In the genomic region with DNA sequence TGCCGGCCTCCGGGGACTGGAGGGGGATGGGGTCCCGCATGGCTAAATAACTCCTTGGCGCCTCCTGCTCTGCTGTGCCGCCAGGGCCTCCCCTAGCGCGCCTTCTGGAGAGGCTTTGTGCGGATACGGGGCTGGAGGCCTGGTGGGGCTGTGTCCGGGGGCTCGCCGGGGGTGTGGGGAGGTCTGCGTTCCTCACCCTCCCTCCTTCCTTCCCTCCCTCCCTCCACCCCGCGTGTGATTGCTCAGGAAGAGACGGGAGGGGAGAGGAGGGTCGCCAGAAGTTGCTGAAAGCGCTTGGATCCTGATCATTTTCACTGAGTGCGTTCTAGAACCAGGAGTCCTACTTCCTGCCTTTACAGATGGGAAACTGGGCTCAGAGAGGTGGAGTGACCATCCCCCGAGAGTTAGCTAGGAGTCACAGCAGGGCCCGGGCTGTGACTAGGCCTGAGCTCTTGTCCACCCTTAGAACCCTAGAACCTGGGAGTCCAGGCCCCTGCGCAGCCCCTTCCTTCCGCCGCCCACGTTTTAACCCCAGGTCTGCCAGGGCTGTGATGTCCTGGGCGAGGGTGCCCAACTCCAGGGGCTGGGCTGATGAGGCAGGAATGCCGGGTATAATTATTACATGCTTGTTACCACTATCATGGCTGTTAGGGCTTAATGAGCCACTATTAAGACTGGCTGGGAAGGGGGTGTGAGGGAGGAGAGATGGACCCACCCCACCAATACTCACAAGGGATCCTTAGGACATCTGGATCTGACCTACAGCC, we compare ENCODE assay signal across 8 cellular contexts. TPM values are rescaled to one million over a fixed set of nuclear protein-coding genes. Genes with fewer than 3 reads are reported as not detected.
DNase-seq lines count a peak whose midpoint lies in the region; ATAC-seq and TF ChIP-seq lines count a peak whose summit lies in the region.

No MANE protein-coding gene starts in this region.

- H3K4me1 ChIP-seq in adrenal gland (replicated peaks in 1 of 2) (peaks cover 33 to 56% of the 10 kb centered on the region in 2 donors), smooth muscle cell (ENCODE audit: low read depth) (peaks cover 21% of the 10 kb centered on the region)

- peak in 1 of 2 donors; percentile 68 for TF ChIP-seq POLR2A in adrenal gland (IDR thresholded peaks at IDR 0.05)

- peak; percentile 13 for ATAC-seq in Right ventricle myocardium inferior
- no peak for ATAC-seq in HG02870 (IDR thresholded peaks at IDR 0.05; ENCODE audit: unreplicated experiment)

- H3K4me3 ChIP-seq in adrenal gland (peak overlapping the region in 1 of 4 donors; percentile 51), iPS-18c (ENCODE audit: insufficient read depth, low read depth, low read length) (peak overlapping the region; percentile 57), smooth muscle cell (peak overlapping the region; percentile 39)

- intact Hi-C loops in Right ventricle myocardium inferior (cut with DNase I) (loop anchor here (1.0 to 5.0 kb wide), 2 partner anchors 10 to 135 kb away; a partner anchor contains a TSS), cardiac septum (cut with DNase I) (no loop called here), adrenal gland (cut with DNase I) (no loop called here)

- H3K9me3 ChIP-seq in adrenal gland (replicated peaks in 1 of 3) (no peaks in the 10 kb centered on the region), iPS-18c (ENCODE audit: control insufficient read depth, insufficient read depth, low read length) (peaks cover 2% of the 10 kb centered on the region), smooth muscle cell (replicated peaks; ENCODE audit: low read depth) (no peaks in the 10 kb centered on the region)

- no peaks in the 10 kb centered on the region for H3K27me3 ChIP-seq in adrenal gland
- no peaks in the 10 kb centered on the region for H3K27me3 ChIP-seq in smooth muscle cell (ENCODE audit: low read depth)

- H4K20me1 ChIP-seq in smooth muscle cell (ENCODE audit: low read depth) = peaks cover 38% of the 10 kb centered on the region

- DNase-seq in Right ventricle myocardium inferior (ENCODE audit: missing footprints) (peak; percentile 81), cardiac septum (ENCODE audit: low spot score) (no peak), NCI-H1092 treated with DMSO at 0.1 percent for 48 hours (lab: John Stamatoyannopoulos, UW) (peak; percentile 89), adrenal gland (peak in 3 of 7 donors; percentile 70 to 83 (median 75)), smooth muscle cell (lab: John Stamatoyannopoulos, UW; ENCODE audit: unreplicated experiment) (peak; percentile 100), HuH-7.5 (ENCODE audit: low spot score) (no peak)

- H3K36me3 ChIP-seq in adrenal gland (replicated peaks in 1 of 2) (peaks cover 0 to 12% of the 10 kb centered on the region in 2 donors), smooth muscle cell (ENCODE audit: low read depth) (no peaks in the 10 kb centered on the region)

- H3K9ac ChIP-seq in smooth muscle cell (ENCODE audit: low read depth) = peak overlapping the region; percentile 85

- no peak overlapping the region for H2AFZ ChIP-seq in smooth muscle cell (ENCODE audit: low read depth)

- H3K4me2 ChIP-seq in smooth muscle cell = peak overlapping the region; percentile 73

- H3K27ac ChIP-seq in adrenal gland (peak overlapping the region; percentile 65 to 100 (median 99)), smooth muscle cell (ENCODE audit: low read depth) (peak overlapping the region; percentile 95)

- H3K79me2 ChIP-seq in smooth muscle cell (ENCODE audit: low read depth) = peaks cover 36% of the 10 kb centered on the region

- TF ChIP-seq CTCF in adrenal gland (IDR thresholded peaks at IDR 0.05) = peak in 3 of 6 experiments; percentile 29 to 46 (median 40)
- TF ChIP-seq CTCF in smooth muscle cell (IDR thresholded peaks at IDR 0.05; ENCODE audit: borderline replicate concordance, insufficient read depth, poor library complexity, severe bottlenecking) = no peak

- WGBS in adrenal gland, 4 donors = 0 to 2% (median 1%) methylated on average over 8 to 27 of the region's 27 CpGs; no CpG with 5 or more reads in 1 of the 4 donors
- 6% methylated on average over 10 of the region's 27 CpGs for WGBS in smooth muscle cell (ENCODE audit: low lambda C conversion rate)

- H3F3A ChIP-seq in smooth muscle cell (ENCODE audit: low read depth) = peaks cover 31% of the 10 kb centered on the region

RNA-seq across cellular contexts. Expression of a gene that starts 0.8 kb away (rescaled TPM):
- total RNA-seq in Right ventricle myocardium inferior (113 TPM), cardiac septum (140 TPM), adrenal gland (100 to 1,000 TPM; 181 to 533 (median 361) TPM), smooth muscle cell (79.9 and 164 TPM in 2 replicates)
- polyA plus RNA-seq in adrenal gland (100 to 1,000 TPM in 2 of 3 donors, 10 to 100 TPM in 1; 35.9 to 226 (median 104) TPM), smooth muscle cell (464 and 497 TPM in 2 replicates)

RNA-seq across cellular contexts. Expression of a gene that starts 8.0 kb away (rescaled TPM):
- total RNA-seq in Right ventricle myocardium inferior = 0.43 TPM
- 1.1 TPM for total RNA-seq in cardiac septum
- total RNA-seq in adrenal gland = 1 to 10 TPM in 7 of 8 donors, under 1 TPM in 1; 0.30 to 5.4 (median 2.4) TPM
- polyA plus RNA-seq in adrenal gland = 10 to 100 TPM in 1 of 3 donors, 1 to 10 TPM in 1, under 1 TPM in 1; 0.59 to 45.2 (median 6.0) TPM
- total RNA-seq in smooth muscle cell = 3.9 and 4.9 TPM in 2 replicates
- polyA plus RNA-seq in smooth muscle cell = 2.5 and 5.8 TPM in 2 replicates

RNA-seq across cellular contexts. Expression of a gene that starts 40.7 kb away (rescaled TPM):
- total RNA-seq in Right ventricle myocardium inferior (106 TPM), cardiac septum (83.8 TPM), adrenal gland (100 to 1,000 TPM; 107 to 290 (median 161) TPM), smooth muscle cell (116 and 121 TPM in 2 replicates)
- polyA plus RNA-seq in adrenal gland (100 to 1,000 TPM; 105 to 195 (median 120) TPM), smooth muscle cell (156 and 177 TPM in 2 replicates)

RNA-seq across cellular contexts. Expression of a gene that starts 56.0 kb away (rescaled TPM):
- total RNA-seq in Right ventricle myocardium inferior = 1.1 TPM
- 1.3 TPM for total RNA-seq in cardiac septum
- total RNA-seq in adrenal gland = 1 to 10 TPM in 2 of 8 donors, under 1 TPM in 6; 0.11 to 1.7 (median 0.42) TPM
- 1 to 10 TPM in 1 of 3 donors, under 1 TPM in 1, not detected in 1; 0.77 to 2.4 TPM for polyA plus RNA-seq in adrenal gland
- total RNA-seq in smooth muscle cell = 1.1 and 3.1 TPM in 2 replicates
- polyA plus RNA-seq in smooth muscle cell = 1.7 and 1.9 TPM in 2 replicates

RNA-seq across cellular contexts. Expression of a gene that starts 58.2 kb away (rescaled TPM):
- total RNA-seq in Right ventricle myocardium inferior (29.3 TPM), cardiac septum (45.5 TPM), adrenal gland (10 to 100 TPM; 31.6 to 89.2 (median 58.6) TPM), smooth muscle cell (11.1 and 11.7 TPM in 2 replicates)
- polyA plus RNA-seq in adrenal gland (10 to 100 TPM; 20.3 to 46.1 (median 21.1) TPM), smooth muscle cell (4.5 and 8.7 TPM in 2 replicates)

Comparison
In these comparisons a context has a peak if more than half of its experiments do, and no peak if none do; other contexts are left out.
1. DNase-seq: peak in Right ventricle myocardium inferior (single experiment), NCI-H1092 treated with DMSO at 0.1 percent for 48 hours (single experiment) and smooth muscle cell (single experiment); none in cardiac septum (single experiment) and HuH-7.5 (single experiment).